In genomic region chr20:38473353-38473795, GRCh38 we compare ENCODE assay signal across 1 cellular context.
TF ChIP-seq lines count a peak whose summit lies in the region.

No MANE protein-coding gene starts in this region.

TF ChIP-seq in HepG2, 621 proteins besides CTCF, POLR2A, EP300 and RAD21 (continued from another document):
- no peak for TF ChIP-seq REL (CRISPR knock-in tag; conservative IDR thresholded peaks at IDR 0.05)
- no peak for TF ChIP-seq BRCA1 (CRISPR knock-in tag; IDR thresholded peaks at IDR 0.05)
- peak; percentile 87 for TF ChIP-seq ZMYM3 (CRISPR knock-in tag; IDR thresholded peaks at IDR 0.05)
- no peak for TF ChIP-seq SCMH1 (CRISPR knock-in tag; IDR thresholded peaks at IDR 0.05; ENCODE audit: borderline replicate concordance)
- TF ChIP-seq ZEB1 (IDR thresholded peaks at IDR 0.05; ENCODE audit: insufficient replicate concordance, low read depth) = peak; percentile 3
- 0 out of 2 replicates have a peak, but pooled peaks have one; percentile 12 for TF ChIP-seq ZNF414 (CRISPR knock-in tag; IDR thresholded peaks at IDR 0.05)
- TF ChIP-seq SNAI1 (CRISPR knock-in tag; IDR thresholded peaks at IDR 0.05; ENCODE audit: borderline replicate concordance) = no peak
- TF ChIP-seq SMC3 (IDR thresholded peaks at IDR 0.05; ENCODE audit: low read length) = 0 out of 2 replicates have a peak, but pooled peaks have one; percentile 2
